Comparison of ENCODE assay signal across 19 cellular contexts in the genomic region with DNA sequence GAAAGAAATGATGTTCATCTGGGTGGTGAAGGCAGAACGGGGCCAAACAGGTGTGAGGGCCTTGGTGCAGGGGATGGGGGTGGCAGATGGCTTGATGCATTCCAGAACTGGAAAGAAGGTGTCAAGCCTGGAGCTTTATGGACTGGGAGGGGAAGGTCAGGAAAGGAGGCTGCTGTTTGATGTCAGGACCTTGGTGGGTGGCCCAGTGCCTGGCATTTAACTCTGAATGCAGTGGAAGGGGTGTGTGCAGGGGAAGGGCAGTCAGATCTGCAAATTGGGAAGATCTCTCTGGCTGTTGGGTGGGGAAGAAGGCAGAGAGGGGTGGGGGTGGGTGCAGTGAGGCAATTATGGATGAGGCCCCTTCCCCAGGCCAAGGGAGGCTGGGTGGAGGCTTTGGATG. TPM values are rescaled to one million over a fixed set of nuclear protein-coding genes. Genes with fewer than 3 reads are reported as not detected.
DNase-seq lines count a peak whose midpoint lies in the region; FAIRE-seq and TF ChIP-seq lines count a peak whose summit lies in the region.
"Had no signal": no experiment of that assay in that cellular context is flagged by ENCODE, and none has a peak within 500 bp of the region (broad histone marks: within the 10 kb centered on the region; RNA-seq: fewer than 3 reads in every experiment).

No MANE protein-coding gene starts in this region.

- WGBS in endodermal cell (ENCODE audit: insufficient coverage in 1 of 2, insufficient read length in 1 of 2), 2 experiments, result 97% methylated on average over 1 of the region's 1 CpG; no CpG with 5 or more reads in 1 of the 2 experiments

- H3K4me3 ChIP-seq in HEK293 (ENCODE audit: low read depth, low read length) (no peak overlapping the region), endodermal cell (ENCODE audit: low read length) (no peak overlapping the region), osteoblast (ENCODE audit: insufficient read depth, low read length) (no peak overlapping the region)
- H3K4me3 ChIP-seq: HAP-1 had no signal

- H3K79me2 ChIP-seq in osteoblast (ENCODE audit: insufficient read depth, low read length), result no peaks in the 10 kb centered on the region

- H3K27ac Mint-ChIP-seq in CD14-positive monocyte, result peak overlapping the region in 3 of 7 donors; percentile 33 to 70 (median 54)
- peak overlapping the region; percentile 52 for H3K27ac Mint-ChIP-seq in endodermal cell
- H3K27ac Mint-ChIP-seq in activated CD4-positive, alpha-beta T cell treated with anti-CD3 and anti-CD28 coated beads, Interleukin-2, amount 10 ng/mL, durations not matched to agents 24 days and 14 days, result no peak overlapping the region
- H3K27ac Mint-ChIP-seq: CD8-positive, alpha-beta T cell had no signal

- CTCF ChIA-PET in HEK293 (lab: Yijun Ruan, JAX), result interaction anchor here (0.6 kb wide), 2 partner anchors 31 to 187 kb away, joined by 3 to 4 read pairs; no protein-coding TSS in a partner anchor

- H3K4me2 ChIP-seq in osteoblast (ENCODE audit: insufficient read depth, low read length), result no peak overlapping the region

- H3K9me3 ChIP-seq in HEK293 (ENCODE audit: control insufficient read depth, insufficient read depth, low read depth, low read length) (no peaks in the 10 kb centered on the region), endodermal cell (ENCODE audit: control insufficient read depth, low read length) (no peaks in the 10 kb centered on the region), osteoblast (ENCODE audit: low read depth, low read length) (no peaks in the 10 kb centered on the region)
- H3K9me3 ChIP-seq: Caco-2, HAP-1 had no signal

- no peak for FAIRE-seq in HTR-8/SVneo (lab: Jason Lieb, UNC)
- FAIRE-seq: G401.6, GM12892, H54 had no signal

- no peaks in the 10 kb centered on the region for H3K27me3 ChIP-seq in endodermal cell (ENCODE audit: control insufficient read depth, insufficient read depth, low read length, poor library complexity, severe bottlenecking)
- H3K27me3 ChIP-seq in osteoblast (ENCODE audit: insufficient read depth, low read length), result no peaks in the 10 kb centered on the region

- H3K27ac ChIP-seq in HEK293 (ENCODE audit: extremely low read depth, low read depth, low read length) (no peak overlapping the region), endodermal cell (ENCODE audit: low read depth, low read length) (no peak overlapping the region), osteoblast (ENCODE audit: low read depth, low read length) (no peak overlapping the region)

- peaks cover 70 to 80% of the 10 kb centered on the region in 2 experiments for H3K36me3 ChIP-seq in HEK293 (ENCODE audit: control insufficient read depth in 2 of 2, insufficient read depth in 1 of 2, low read length in 2 of 2)
- H3K36me3 ChIP-seq in endodermal cell (ENCODE audit: control insufficient read depth, insufficient read depth, low read length), result peaks cover 86% of the 10 kb centered on the region
- H3K36me3 ChIP-seq in osteoblast (ENCODE audit: insufficient read depth, low read length), result peaks cover 11% of the 10 kb centered on the region

- H3K9ac ChIP-seq in endodermal cell (ENCODE audit: extremely low read depth, low read length, poor library complexity, severe bottlenecking), result no peak overlapping the region

- H3K4me3 Mint-ChIP-seq in CD14-positive monocyte (no peak overlapping the region), endodermal cell (no peak overlapping the region)
- no peak overlapping the region for H3K4me3 Mint-ChIP-seq in activated CD4-positive, alpha-beta T cell treated with anti-CD3 and anti-CD28 coated beads, Interleukin-2, amount 10 ng/mL, durations not matched to agents 24 days and 14 days
- H3K4me3 Mint-ChIP-seq: CD4-positive, CD25-positive, alpha-beta regulatory T cell; CD8-positive, alpha-beta T cell had no signal

- H3K9me3 Mint-ChIP-seq in CD14-positive monocyte (peaks cover 0 to 2% (median 0%) of the 10 kb centered on the region in 7 donors), endodermal cell (no peaks in the 10 kb centered on the region)
- H3K9me3 Mint-ChIP-seq in activated CD4-positive, alpha-beta T cell treated with anti-CD3 and anti-CD28 coated beads, Interleukin-2, amount 10 ng/mL, durations not matched to agents 24 days and 14 days, result no peaks in the 10 kb centered on the region
- H3K9me3 Mint-ChIP-seq: CD8-positive, alpha-beta T cell had no signal

- TF ChIP-seq CTCF in CD14-positive monocyte (IDR thresholded peaks at IDR 0.05) (no peak), HEK293 (tag by site-specific recombination; IDR thresholded peaks at IDR 0.05) (no peak), endodermal cell (conservative IDR thresholded peaks at IDR 0.05) (no peak), osteoblast (IDR thresholded peaks at IDR 0.05; ENCODE audit: extremely low read depth, low read depth, low read length) (no peak)

- H3K36me3 Mint-ChIP-seq in CD14-positive monocyte (peaks cover 69 to 89% of the 10 kb centered on the region in 2 donors), endodermal cell (ENCODE audit: low read depth) (peaks cover 68% of the 10 kb centered on the region)
- no peaks in the 10 kb centered on the region for H3K36me3 Mint-ChIP-seq in activated CD4-positive, alpha-beta T cell treated with anti-CD3 and anti-CD28 coated beads, Interleukin-2, amount 10 ng/mL, durations not matched to agents 24 days and 14 days (ENCODE audit: low read depth)
- H3K36me3 Mint-ChIP-seq: CD8-positive, alpha-beta T cell had no signal

- POLR2A ChIA-PET in HEK293 (lab: Yijun Ruan, JAX), result no interaction called here

- no peaks in the 10 kb centered on the region for H3K4me1 ChIP-seq in HEK293 (ENCODE audit: control insufficient read depth, insufficient read depth, low read length)
- no peaks in the 10 kb centered on the region for H3K4me1 ChIP-seq in endodermal cell (ENCODE audit: control insufficient read depth, insufficient read depth, low read length)
- no peaks in the 10 kb centered on the region for H3K4me1 ChIP-seq in osteoblast (ENCODE audit: insufficient read depth, low read length)
- H3K4me1 ChIP-seq: Caco-2, HAP-1 had no signal

- peak; percentile 27 for DNase-seq in CD14-positive monocyte (ENCODE audit: low spot score)
- DNase-seq in endodermal cell, result no peak
- peak; percentile 65 for DNase-seq in osteoblast (ENCODE audit: insufficient read length, low spot score, missing footprints)
- no peak for DNase-seq in HTR-8/SVneo (ENCODE audit: insufficient read length, low spot score)
- DNase-seq in HCEC 1CT, result no peak
- no peak for DNase-seq in NCI-H1436 (lab: John Stamatoyannopoulos, UW)
- DNase-seq in activated CD4-positive, alpha-beta T cell treated with anti-CD3 and anti-CD28 coated beads, Interleukin-2, amount 10 ng/mL, durations not matched to agents 24 days and 14 days, result no peak
- DNase-seq: C1 segment of cervical spinal cord; Caco-2; CD4-positive, CD25-positive, alpha-beta regulatory T cell; CD8-positive, alpha-beta T cell; DMS153; DND-41; GOT3 had no signal

- H3K4me1 Mint-ChIP-seq in CD14-positive monocyte (peaks cover 6% of the 10 kb centered on the region), endodermal cell (no peaks in the 10 kb centered on the region)
- peaks cover 7% of the 10 kb centered on the region for H3K4me1 Mint-ChIP-seq in activated CD4-positive, alpha-beta T cell treated with anti-CD3 and anti-CD28 coated beads, Interleukin-2, amount 10 ng/mL, durations not matched to agents 24 days and 14 days

- H3K27me3 Mint-ChIP-seq in CD14-positive monocyte (ENCODE audit: low read depth in 3 of 3) (peaks cover 0 to 2% (median 2%) of the 10 kb centered on the region in 3 donors), endodermal cell (ENCODE audit: insufficient read depth) (no peaks in the 10 kb centered on the region)
- no peaks in the 10 kb centered on the region for H3K27me3 Mint-ChIP-seq in activated CD4-positive, alpha-beta T cell treated with anti-CD3 and anti-CD28 coated beads, Interleukin-2, amount 10 ng/mL, durations not matched to agents 24 days and 14 days
- H3K27me3 Mint-ChIP-seq: CD4-positive, CD25-positive, alpha-beta regulatory T cell had no signal

- intact Hi-C loops in CD14-positive monocyte (cut with micrococcal nuclease), result no loop called here
- intact Hi-C loops in activated CD4-positive, alpha-beta T cell treated with anti-CD3 and anti-CD28 coated beads, Interleukin-2, amount 10 ng/mL, durations not matched to agents 24 days and 14 days (cut with micrococcal nuclease), result no loop called here

- H4K20me1 ChIP-seq in osteoblast (ENCODE audit: insufficient read depth, low read length), result peaks cover 28% of the 10 kb centered on the region

- H2AFZ ChIP-seq in osteoblast (ENCODE audit: low read length), result no peak overlapping the region

TF ChIP-seq in HEK293, 187 proteins besides CTCF, POLR2A, EP300 and RAD21:
- TF ChIP-seq, protein P1, sequence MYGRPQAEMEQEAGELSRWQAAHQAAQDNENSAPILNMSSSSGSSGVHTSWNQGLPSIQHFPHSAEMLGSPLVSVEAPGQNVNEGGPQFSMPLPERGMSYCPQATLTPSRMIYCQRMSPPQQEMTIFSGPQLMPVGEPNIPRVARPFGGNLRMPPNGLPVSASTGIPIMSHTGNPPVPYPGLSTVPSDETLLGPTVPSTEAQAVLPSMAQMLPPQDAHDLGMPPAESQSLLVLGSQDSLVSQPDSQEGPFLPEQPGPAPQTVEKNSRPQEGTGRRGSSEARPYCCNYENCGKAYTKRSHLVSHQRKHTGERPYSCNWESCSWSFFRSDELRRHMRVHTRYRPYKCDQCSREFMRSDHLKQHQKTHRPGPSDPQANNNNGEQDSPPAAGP (tag by site-specific recombination; IDR thresholded peaks at IDR 0.05), result 0 out of 2 replicates have a peak, but pooled peaks have one; percentile 54
- 0 out of 2 replicates have a peak, but pooled peaks have one; percentile 19 for TF ChIP-seq ZNF600 (tag by site-specific recombination; IDR thresholded peaks at IDR 0.05)
- TF ChIP-seq ZNF404 (tag by site-specific recombination; IDR thresholded peaks at IDR 0.05), result no peak
- peak; percentile 43; the same call in 1 of the 2 replicates for TF ChIP-seq KLF1 (tag by site-specific recombination; IDR thresholded peaks at IDR 0.05)
- no peak for TF ChIP-seq ZNF701 (tag by site-specific recombination; IDR thresholded peaks at IDR 0.05)
- no peak for TF ChIP-seq ZNF292 (tag by site-specific recombination; IDR thresholded peaks at IDR 0.05; ENCODE audit: borderline replicate concordance, low read depth)

RNA-seq across cellular contexts. Expression of a gene that starts 11.7 kb away (rescaled TPM):
- 1 to 10 TPM; 1.6 to 2.1 TPM for polyA plus RNA-seq in CD14-positive monocyte
- total RNA-seq in endodermal cell (10 to 100 TPM; 36.6 to 61.8 TPM), osteoblast (39.5 and 55.7 TPM in 2 replicates)
- polyA plus RNA-seq in endodermal cell (2013, experiment 1 of 2), result 51.5 TPM
- 46.5 TPM for polyA plus RNA-seq in endodermal cell (2013, experiment 2 of 2)
- total RNA-seq in activated CD4-positive, alpha-beta T cell treated with anti-CD3 and anti-CD28 coated beads, Interleukin-2, amount 10 ng/mL, durations not matched to agents 24 days and 14 days, result 10.6 and 12.1 TPM in 2 replicates

Comparison
In these comparisons a context has a peak if more than half of its experiments do, and no peak if none do; other contexts are left out.
1. DNase-seq: peak in CD14-positive monocyte (single experiment) and osteoblast (single experiment); none in endodermal cell (single experiment), HTR-8/SVneo (single experiment), HCEC 1CT (single experiment), NCI-H1436 (single experiment) and activated CD4-positive, alpha-beta T cell treated with anti-CD3 and anti-CD28 coated beads, Interleukin-2, amount 10 ng/mL, durations not matched to agents 24 days and 14 days (single experiment).